Comparison of ENCODE assay signal across 23 cellular contexts in genomic region chr14:30848449-30849240, GRCh38. TPM values are rescaled to one million over a fixed set of nuclear protein-coding genes. Genes with fewer than 3 reads are reported as not detected.
A peak's percentile ranks its signal among the peaks of the same experiment; 100 is the strongest.
DNase-seq lines count a peak whose midpoint lies in the region; ATAC-seq, FAIRE-seq and TF ChIP-seq lines count a peak whose summit lies in the region.
"Had no signal": no experiment of that assay in that cellular context is flagged by ENCODE, and none has a peak within 500 bp of the region (broad histone marks: within the 10 kb centered on the region; RNA-seq: fewer than 3 reads in every experiment).

No MANE protein-coding gene starts in this region.

- peak overlapping the region in 1 of 2 donors; percentile 57 for H3K27ac ChIP-seq in liver (ENCODE audit: low read depth in 1 of 2, low read length in 2 of 2)
- H3K27ac ChIP-seq: left lung, right atrium auricular region, tibial nerve had no signal

- TF ChIP-seq RAD21 in liver (IDR thresholded peaks at IDR 0.05): peak; percentile 49 to 59

- DNase-seq in NOMO-1 (lab: John Stamatoyannopoulos, UW; ENCODE audit: unreplicated experiment in 2 of 2): peak; percentile 55 to 84
- DNase-seq in GM19239 (ENCODE audit: insufficient read length, low spot score): no peak
- no peak for DNase-seq in iPS-NIHi7 (ENCODE audit: extremely low spot score)
- DNase-seq in stimulated activated CD4-positive, alpha-beta T cell treated with anti-CD3 and anti-CD28 coated beads, Interleukin-4, amount 100 ng/mL, for 24 hours: no peak
- DNase-seq: ACHN; activated CD4-positive, alpha-beta T cell treated with anti-CD3 and anti-CD28 coated beads, Interleukin-2, amount 10 ng/mL, durations not matched to agents 24 days and 14 days; activated CD8-positive, alpha-beta memory T cell treated with anti-CD3 and anti-CD28 coated beads, Interleukin-2, amount 50 U/mL, for 4 hours; activated effector memory CD4-positive, alpha-beta T cell treated with anti-CD3 and anti-CD28 coated beads, Interleukin-2, amount 50 U/mL, for 16 hours; CD8-positive, alpha-beta T cell; DMS53; erythroblast; HCEC 1CT; left lung; NCI-H1105; stimulated activated CD4-positive, alpha-beta T cell treated with anti-CD3 and anti-CD28 coated beads, Interleukin-15, amount 100 ng/mL, for 24 hours; stimulated activated naive CD4-positive, alpha-beta T cell had no signal

- no peak overlapping the region for H3K9ac ChIP-seq in liver (ENCODE audit: low read depth in 1 of 2, low read length in 2 of 2)

- no peaks in the 10 kb centered on the region for H3K36me3 ChIP-seq in liver (ENCODE audit: control insufficient read depth in 4 of 4, insufficient read depth in 3 of 4, low read depth in 1 of 4, low read length in 3 of 4)
- H3K36me3 ChIP-seq: left lung, right atrium auricular region, tibial nerve had no signal

- no peak for FAIRE-seq in GM19239 (lab: Jason Lieb, UNC)
- FAIRE-seq: bronchial epithelial cell had no signal

- WGBS in liver: 54% methylated on average over 4 of the region's 4 CpGs

- H3K9me3 ChIP-seq in liver (ENCODE audit: control insufficient read depth in 4 of 4, low read length in 3 of 4): no peaks in the 10 kb centered on the region
- H3K9me3 ChIP-seq: left lung, right atrium auricular region, tibial nerve had no signal

- peak; percentile 14 for ATAC-seq in GM18520 (IDR thresholded peaks at IDR 0.05; ENCODE audit: unreplicated experiment)
- ATAC-seq in HG03457 (IDR thresholded peaks at IDR 0.05; ENCODE audit: unreplicated experiment): peak; percentile 29
- ATAC-seq in HG02852 (IDR thresholded peaks at IDR 0.05; ENCODE audit: unreplicated experiment): no peak
- ATAC-seq: CD8-positive, alpha-beta T cell; left lung had no signal

- TF ChIP-seq CTCF in liver (IDR thresholded peaks at IDR 0.05; ENCODE audit: low read depth, low read length, missing input control): no peak

- no peaks in the 10 kb centered on the region for H3K27me3 ChIP-seq in liver (ENCODE audit: control insufficient read depth in 4 of 4, insufficient read depth in 4 of 4, low read length in 3 of 4)
- H3K27me3 ChIP-seq: left lung, right atrium auricular region, tibial nerve had no signal

- H3K4me1 ChIP-seq in liver (ENCODE audit: control insufficient read depth in 4 of 4, insufficient read depth in 4 of 4, low read length in 3 of 4): peaks cover 0 to 5% (median 5%) of the 10 kb centered on the region in 4 donors
- H3K4me1 ChIP-seq: right atrium auricular region, tibial nerve had no signal

- H3K4me3 ChIP-seq in liver (ENCODE audit: low read depth in 1 of 3, low read length in 3 of 3): peak overlapping the region in 1 of 3 donors; percentile 6
- H3K4me3 ChIP-seq: left lung, right atrium auricular region, tibial nerve had no signal

TF ChIP-seq in liver, 16 proteins besides CTCF, POLR2A, EP300 and RAD21:
- peak; percentile 90 to 92 for TF ChIP-seq JUND (IDR thresholded peaks at IDR 0.05)
- TF ChIP-seq FOXA1 (IDR thresholded peaks at IDR 0.05): no peak
- peak; percentile 54 for TF ChIP-seq ATF3 (IDR thresholded peaks at IDR 0.05)
- TF ChIP-seq NR2F2 (IDR thresholded peaks at IDR 0.05): no peak
- peak; percentile 78 for TF ChIP-seq YY1 (IDR thresholded peaks at IDR 0.05)
- peak in 1 of 2 donors; percentile 16 for TF ChIP-seq GABPA (IDR thresholded peaks at IDR 0.05 in 1 of 2, conservative IDR thresholded peaks at IDR 0.05 in 1 of 2)
- TF ChIP-seq, protein P1, sequence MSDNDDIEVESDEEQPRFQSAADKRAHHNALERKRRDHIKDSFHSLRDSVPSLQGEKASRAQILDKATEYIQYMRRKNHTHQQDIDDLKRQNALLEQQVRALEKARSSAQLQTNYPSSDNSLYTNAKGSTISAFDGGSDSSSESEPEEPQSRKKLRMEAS (IDR thresholded peaks at IDR 0.05): peak; percentile 58
- TF ChIP-seq TAF1 (conservative IDR thresholded peaks at IDR 0.05): no peak
- TF ChIP-seq FOXA2 (IDR thresholded peaks at IDR 0.05): no peak
- peak; percentile 71 to 80 for TF ChIP-seq RXRA (IDR thresholded peaks at IDR 0.05)
- TF ChIP-seq, protein P2, sequence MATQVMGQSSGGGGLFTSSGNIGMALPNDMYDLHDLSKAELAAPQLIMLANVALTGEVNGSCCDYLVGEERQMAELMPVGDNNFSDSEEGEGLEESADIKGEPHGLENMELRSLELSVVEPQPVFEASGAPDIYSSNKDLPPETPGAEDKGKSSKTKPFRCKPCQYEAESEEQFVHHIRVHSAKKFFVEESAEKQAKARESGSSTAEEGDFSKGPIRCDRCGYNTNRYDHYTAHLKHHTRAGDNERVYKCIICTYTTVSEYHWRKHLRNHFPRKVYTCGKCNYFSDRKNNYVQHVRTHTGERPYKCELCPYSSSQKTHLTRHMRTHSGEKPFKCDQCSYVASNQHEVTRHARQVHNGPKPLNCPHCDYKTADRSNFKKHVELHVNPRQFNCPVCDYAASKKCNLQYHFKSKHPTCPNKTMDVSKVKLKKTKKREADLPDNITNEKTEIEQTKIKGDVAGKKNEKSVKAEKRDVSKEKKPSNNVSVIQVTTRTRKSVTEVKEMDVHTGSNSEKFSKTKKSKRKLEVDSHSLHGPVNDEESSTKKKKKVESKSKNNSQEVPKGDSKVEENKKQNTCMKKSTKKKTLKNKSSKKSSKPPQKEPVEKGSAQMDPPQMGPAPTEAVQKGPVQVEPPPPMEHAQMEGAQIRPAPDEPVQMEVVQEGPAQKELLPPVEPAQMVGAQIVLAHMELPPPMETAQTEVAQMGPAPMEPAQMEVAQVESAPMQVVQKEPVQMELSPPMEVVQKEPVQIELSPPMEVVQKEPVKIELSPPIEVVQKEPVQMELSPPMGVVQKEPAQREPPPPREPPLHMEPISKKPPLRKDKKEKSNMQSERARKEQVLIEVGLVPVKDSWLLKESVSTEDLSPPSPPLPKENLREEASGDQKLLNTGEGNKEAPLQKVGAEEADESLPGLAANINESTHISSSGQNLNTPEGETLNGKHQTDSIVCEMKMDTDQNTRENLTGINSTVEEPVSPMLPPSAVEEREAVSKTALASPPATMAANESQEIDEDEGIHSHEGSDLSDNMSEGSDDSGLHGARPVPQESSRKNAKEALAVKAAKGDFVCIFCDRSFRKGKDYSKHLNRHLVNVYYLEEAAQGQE (IDR thresholded peaks at IDR 0.05): peak; percentile 48
- TF ChIP-seq, protein P3, sequence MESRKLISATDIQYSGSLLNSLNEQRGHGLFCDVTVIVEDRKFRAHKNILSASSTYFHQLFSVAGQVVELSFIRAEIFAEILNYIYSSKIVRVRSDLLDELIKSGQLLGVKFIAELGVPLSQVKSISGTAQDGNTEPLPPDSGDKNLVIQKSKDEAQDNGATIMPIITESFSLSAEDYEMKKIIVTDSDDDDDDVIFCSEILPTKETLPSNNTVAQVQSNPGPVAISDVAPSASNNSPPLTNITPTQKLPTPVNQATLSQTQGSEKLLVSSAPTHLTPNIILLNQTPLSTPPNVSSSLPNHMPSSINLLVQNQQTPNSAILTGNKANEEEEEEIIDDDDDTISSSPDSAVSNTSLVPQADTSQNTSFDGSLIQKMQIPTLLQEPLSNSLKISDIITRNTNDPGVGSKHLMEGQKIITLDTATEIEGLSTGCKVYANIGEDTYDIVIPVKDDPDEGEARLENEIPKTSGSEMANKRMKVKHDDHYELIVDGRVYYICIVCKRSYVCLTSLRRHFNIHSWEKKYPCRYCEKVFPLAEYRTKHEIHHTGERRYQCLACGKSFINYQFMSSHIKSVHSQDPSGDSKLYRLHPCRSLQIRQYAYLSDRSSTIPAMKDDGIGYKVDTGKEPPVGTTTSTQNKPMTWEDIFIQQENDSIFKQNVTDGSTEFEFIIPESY (IDR thresholded peaks at IDR 0.05): peak; percentile 60
- TF ChIP-seq SP1 (IDR thresholded peaks at IDR 0.05): peak; percentile 67
- TF ChIP-seq EGR1 (IDR thresholded peaks at IDR 0.05; ENCODE audit: low read depth in 2 of 2): peak in 1 of 2 donors; percentile 47
- TF ChIP-seq HNF4G (IDR thresholded peaks at IDR 0.05): peak; percentile 48
- TF ChIP-seq HNF4A (conservative IDR thresholded peaks at IDR 0.05): peak; percentile 79 to 81

RNA-seq across cellular contexts. Expression of gene COCH, which starts 25.7 kb away (rescaled TPM):
- 1 to 10 TPM in 1 of 2 donors, under 1 TPM in 1; 0.33 to 2.5 TPM for total RNA-seq in liver
- under 1 TPM; 0.48 to 0.50 TPM for polyA plus RNA-seq in liver

Comparison
In these comparisons a context has a peak if more than half of its experiments do, and no peak if none do; other contexts are left out.
1. DNase-seq: peak in NOMO-1 (2 of 2); none in GM19239 (single experiment), iPS-NIHi7 (single experiment) and stimulated activated CD4-positive, alpha-beta T cell treated with anti-CD3 and anti-CD28 coated beads, Interleukin-4, amount 100 ng/mL, for 24 hours (single experiment).